20 cellular contexts compared by ENCODE assay signal in the genomic region with DNA sequence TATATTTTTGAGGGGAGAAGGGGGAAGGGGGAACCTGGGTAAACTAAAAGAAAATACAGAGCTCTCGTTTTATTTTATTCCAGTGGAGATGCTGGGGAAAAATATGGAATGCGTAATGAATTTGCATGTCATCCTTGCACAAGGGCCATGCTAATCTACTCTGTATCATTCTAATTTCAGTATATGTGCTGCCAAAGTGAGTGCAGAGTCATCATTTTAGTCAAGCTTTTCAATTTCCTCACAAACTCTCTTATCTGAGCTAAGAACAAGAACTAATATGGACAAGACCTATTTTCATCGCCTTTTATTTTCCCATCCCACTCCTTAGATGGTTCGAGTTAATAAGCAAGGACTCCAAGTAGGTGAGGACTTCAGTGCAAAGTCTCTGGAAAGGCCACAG. TPM values are rescaled to one million over a fixed set of nuclear protein-coding genes. Genes with fewer than 3 reads are reported as not detected.
DNase-seq lines count a peak whose midpoint lies in the region; ATAC-seq, FAIRE-seq and TF ChIP-seq lines count a peak whose summit lies in the region.
"Had no signal": no experiment of that assay in that cellular context is flagged by ENCODE, and none has a peak within 500 bp of the region (broad histone marks: within the 10 kb centered on the region; RNA-seq: fewer than 3 reads in every experiment).

No MANE protein-coding gene starts in this region.

- H3K9me3 ChIP-seq in K562 (replicated peaks; ENCODE audit: control insufficient read depth, insufficient read depth, low read depth, low read length) (no peaks in the 10 kb centered on the region), left lung (no peaks in the 10 kb centered on the region), thyroid gland (no peaks in the 10 kb centered on the region)
- H3K9me3 ChIP-seq: HAP-1 had no signal

- peak overlapping the region; percentile 71; the same call in 1 of the 2 replicates for H2AFZ ChIP-seq in K562 (ENCODE audit: low read depth, low read length)

- H3K27me3 ChIP-seq in K562 (ENCODE audit: control insufficient read depth in 2 of 2, insufficient read depth in 2 of 2, low read length in 2 of 2) (peaks cover 19 to 43% of the 10 kb centered on the region in 2 experiments; a peak in 4 of 5 replicates), left lung (no peaks in the 10 kb centered on the region), thyroid gland (no peaks in the 10 kb centered on the region)

- DNase-seq in CD14-positive monocyte (ENCODE audit: low spot score) (no peak), K562 (ENCODE audit: extremely low read depth in 1 of 4, low spot score in 3 of 4) (no peak), left lung (no peak), substantia nigra (lab: John Stamatoyannopoulos, UW) (no peak), thyroid gland (no peak), HPDE6-E6E7 (ENCODE audit: extremely low spot score) (no peak)
- DNase-seq: CD8-positive, alpha-beta T cell; DND-41; GDM1; NCI-H2107; NCI-H345; NCI-H774 had no signal

- TF ChIP-seq RAD21 in K562 (CRISPR knock-in tag; conservative IDR thresholded peaks at IDR 0.05 in 1 of 2, IDR thresholded peaks at IDR 0.05 in 1 of 2) = no peak

- CTCF ChIA-PET in K562 (lab: Yijun Ruan, JAX; ENCODE audit: low intra/inter-chr PET ratio) = no interaction called here

- POLR2A ChIA-PET in K562 (lab: Yijun Ruan, JAX) = interaction anchor here (0.6 to 3.4 kb wide), 6 partner anchors 9 to 27 kb away, joined by 3 to 18 read pairs (median 4); no protein-coding TSS in a partner anchor

- H3K27ac Mint-ChIP-seq in CD14-positive monocyte = peak overlapping the region; percentile 88 to 96 (median 94)
- H3K27ac Mint-ChIP-seq: CD8-positive, alpha-beta T cell had no signal

- H3K9me1 ChIP-seq in K562 (ENCODE audit: control insufficient read depth, insufficient read depth, low read length) = no peaks in the 10 kb centered on the region

- in situ Hi-C loops in K562 (cut with MboI) = loop anchor here (25.0 kb wide), 1 partner anchor 847 kb away; no protein-coding TSS in a partner anchor

- H3K79me2 ChIP-seq in K562 (ENCODE audit: control insufficient read depth, insufficient read depth, low read length) = no peaks in the 10 kb centered on the region

- H3K4me1 ChIP-seq in K562 (replicated peaks in 1 of 2; ENCODE audit: control insufficient read depth in 2 of 2, insufficient read depth in 2 of 2, low read length in 2 of 2) (no peaks in the 10 kb centered on the region; a peak in 1 of 5 replicates), left lung (peaks cover 0 to 60% of the 10 kb centered on the region in 2 donors), thyroid gland (no peaks in the 10 kb centered on the region)
- H3K4me1 ChIP-seq: HAP-1 had no signal

- H3K27ac ChIP-seq in K562 (ENCODE audit: extremely low read depth, low read depth, low read length) (no peak overlapping the region), left lung (peak overlapping the region; percentile 41 to 94), substantia nigra (ENCODE audit: low read depth, low read length, poor library complexity, severe bottlenecking) (peak overlapping the region; percentile 92), thyroid gland (no peak overlapping the region)

- H3K4me3 Mint-ChIP-seq in CD14-positive monocyte = peak overlapping the region in 1 of 2 donors; percentile 22
- H3K4me3 Mint-ChIP-seq: B cell; CD8-positive, alpha-beta T cell had no signal

- TF ChIP-seq CTCF in CD14-positive monocyte (IDR thresholded peaks at IDR 0.05) = no peak
- TF ChIP-seq CTCF in K562 (IDR thresholded peaks at IDR 0.05 in 2 of 3, conservative IDR thresholded peaks at IDR 0.05 in 1 of 3; ENCODE audit: insufficient read depth in 2 of 3, low read depth in 1 of 3, low read length in 3 of 3) = no peak
- TF ChIP-seq CTCF in left lung (IDR thresholded peaks at IDR 0.05) = no peak
- TF ChIP-seq CTCF in thyroid gland (IDR thresholded peaks at IDR 0.05) = no peak

- no TSS peak for BruUV-seq in K562 (replicated peaks; lab: Mats Ljungman, UMichigan)

- no peaks in the 10 kb centered on the region for H4K20me1 ChIP-seq in K562 (replicated peaks; ENCODE audit: control insufficient read depth, insufficient read depth, low read length)

- WGBS in K562 (ENCODE audit: insufficient coverage, low coverage, missing lambda C conversion rate) = 23% methylated on average over 4 of the region's 4 CpGs
- 90 to 91% methylated on average over 4 of the region's 4 CpGs for WGBS in thyroid gland, 2 donors

- H3K36me3 ChIP-seq in K562 (ENCODE audit: control insufficient read depth, insufficient read depth, low read length) (no peaks in the 10 kb centered on the region), left lung (no peaks in the 10 kb centered on the region), thyroid gland (no peaks in the 10 kb centered on the region)
- H3K36me3 ChIP-seq: HAP-1 had no signal

- TF ChIP-seq EP300 in K562 (IDR thresholded peaks at IDR 0.05; ENCODE audit: low read length) = no peak

- H3K36me3 Mint-ChIP-seq in CD14-positive monocyte = no peaks in the 10 kb centered on the region
- H3K36me3 Mint-ChIP-seq: CD8-positive, alpha-beta T cell had no signal

- intact Hi-C loops in CD14-positive monocyte (cut with micrococcal nuclease) = no loop called here
- intact Hi-C loops in K562 (cut with micrococcal nuclease) = no loop called here
- intact Hi-C loops in left lung (cut with DNase I) = no loop called here
- intact Hi-C loops in thyroid gland (cut with DNase I) = no loop called here

- no peaks in the 10 kb centered on the region for H3K27me3 Mint-ChIP-seq in CD14-positive monocyte (ENCODE audit: low read depth in 3 of 3)
- H3K27me3 Mint-ChIP-seq: B cell had no signal

- FAIRE-seq in K562 (lab: Jason Lieb, UNC) = no peak
- FAIRE-seq: D721Med, GM12892, GM19239, HTR-8/SVneo had no signal

- H3K4me1 Mint-ChIP-seq in CD14-positive monocyte = peaks cover 47% of the 10 kb centered on the region

- no peaks in the 10 kb centered on the region for H3K9me3 Mint-ChIP-seq in CD14-positive monocyte
- H3K9me3 Mint-ChIP-seq: CD8-positive, alpha-beta T cell had no signal

- TF ChIP-seq POLR2A in K562 (conservative IDR thresholded peaks at IDR 0.05) (no peak), thyroid gland (IDR thresholded peaks at IDR 0.05) (no peak)

- no peak for ATAC-seq in K562
- no peak for ATAC-seq in left lung
- no peak for ATAC-seq in HG02884 (IDR thresholded peaks at IDR 0.05; ENCODE audit: unreplicated experiment)
- ATAC-seq: CD8-positive, alpha-beta T cell; Panc1 had no signal

- no peak overlapping the region for H3K9ac ChIP-seq in K562 (ENCODE audit: insufficient read depth in 1 of 2, low read depth in 2 of 2, low read length in 2 of 2)

- no peak overlapping the region for H3K4me2 ChIP-seq in K562 (ENCODE audit: insufficient read depth, low read length)

- no peak overlapping the region for H3K4me3 ChIP-seq in K562
- no peak overlapping the region for H3K4me3 ChIP-seq in left lung
- H3K4me3 ChIP-seq in thyroid gland (replicated peaks in 1 of 3) = no peak overlapping the region
- H3K4me3 ChIP-seq: HAP-1 had no signal

RNA-seq across cellular contexts. Expression of a gene that starts 13.2 kb away (rescaled TPM):
- polyA plus RNA-seq in CD14-positive monocyte (1 to 10 TPM; 1.1 to 2.7 TPM), K562 (2011; rRNA removed) (0.13 and 0.19 TPM in 2 replicates), K562 (2014; fragmentation: Illumina TruSeq; extraction: Trizol) (0.12 TPM in 2 replicates), K562 (2014; fragmentation: Nextera tagmentation; extraction: Ambion mirVana) (under 1 TPM; 0.20 to 0.35 TPM), K562 (2014; rRNA removed) (0.09 TPM in 1 of 2 replicates, not detected in the other)
- total RNA-seq in K562 (2011; cell fraction: chromatin; rRNA removed; ENCODE audit: low replicate concordance) = not detected in 2 replicates
- total RNA-seq in K562 (2011; cell fraction: nucleolus; rRNA removed) = not detected in 2 replicates
- not detected in 2 replicates for total RNA-seq in K562 (2011; cell fraction: nucleoplasm; rRNA removed)
- total RNA-seq in K562 (2014; rRNA removed) (0.08 TPM in 1 of 2 replicates, not detected in the other), K562 (2014; rRNA removed; fragmentation: Illumina TruSeq; extraction: Trizol) (0.26 TPM in 1 of 2 replicates, not detected in the other), K562 (2015; rRNA removed; fragmentation: Illumina TruSeq; extraction: Trizol) (0.19 and 0.33 TPM in 2 replicates), K562 (2021) (not detected in 2 replicates), left lung (10 to 100 TPM; 10.8 to 11.0 TPM), thyroid gland (1 to 10 TPM; 2.3 to 7.7 (median 3.4) TPM)
- 0.04 and 0.09 TPM in 2 replicates for polyA plus RNA-seq in K562 (2011; cell fraction: cytosol; rRNA removed)
- 0.18 TPM in 1 of 2 replicates, not detected in the other for polyA plus RNA-seq in K562 (2011; cell fraction: nucleus; rRNA removed)
- polyA plus RNA-seq in K562 (2012) = 0.43 and 0.48 TPM in 2 replicates
- polyA minus RNA-seq in K562 (2011; rRNA and poly(A)+ RNA removed) = 0.35 TPM in 1 of 2 replicates, not detected in the other
- polyA minus RNA-seq in K562 (2011; cell fraction: cytosol; rRNA and poly(A)+ RNA removed) = not detected in 2 replicates
- polyA minus RNA-seq in K562 (2011; cell fraction: nucleus; rRNA and poly(A)+ RNA removed) = not detected in 2 replicates
- total RNA-seq: CD8-positive, alpha-beta T cell had no signal

RNA-seq across cellular contexts. Expression of a gene that starts 13.2 kb away (rescaled TPM):
- polyA plus RNA-seq in CD14-positive monocyte (1 to 10 TPM; 2.1 to 3.1 TPM), K562 (2011; rRNA removed) (not detected in 2 replicates), K562 (2014; fragmentation: Illumina TruSeq; extraction: Trizol) (not detected in 2 replicates), K562 (2014; fragmentation: Nextera tagmentation; extraction: Ambion mirVana) (under 1 TPM in 1 of 2 experiments, not detected in 1; 0.11 TPM), K562 (2014; rRNA removed) (not detected in 2 replicates)
- not detected in 2 replicates for total RNA-seq in K562 (2011; cell fraction: chromatin; rRNA removed; ENCODE audit: low replicate concordance)
- not detected in 2 replicates for total RNA-seq in K562 (2011; cell fraction: nucleolus; rRNA removed)
- not detected in 2 replicates for total RNA-seq in K562 (2011; cell fraction: nucleoplasm; rRNA removed)
- total RNA-seq in K562 (2014; rRNA removed) (not detected in 2 replicates), K562 (2014; rRNA removed; fragmentation: Illumina TruSeq; extraction: Trizol) (not detected in 2 replicates), K562 (2015; rRNA removed; fragmentation: Illumina TruSeq; extraction: Trizol) (0.11 TPM in 1 of 2 replicates, not detected in the other), K562 (2021) (0.13 TPM in 1 of 2 replicates, not detected in the other), left lung (10 to 100 TPM in 1 of 2 donors, 1 to 10 TPM in 1; 9.0 to 27.0 TPM), thyroid gland (1 to 10 TPM in 1 of 4 donors, under 1 TPM in 1, not detected in 2; 0.89 to 8.7 TPM)
- polyA plus RNA-seq in K562 (2011; cell fraction: cytosol; rRNA removed) = not detected in 2 replicates
- not detected in 2 replicates for polyA plus RNA-seq in K562 (2011; cell fraction: nucleus; rRNA removed)
- not detected in 2 replicates for polyA plus RNA-seq in K562 (2012)
- not detected in 2 replicates for polyA minus RNA-seq in K562 (2011; rRNA and poly(A)+ RNA removed)
- not detected in 2 replicates for polyA minus RNA-seq in K562 (2011; cell fraction: cytosol; rRNA and poly(A)+ RNA removed)
- polyA minus RNA-seq in K562 (2011; cell fraction: nucleus; rRNA and poly(A)+ RNA removed) = not detected in 2 replicates
- total RNA-seq: B cell; CD8-positive, alpha-beta T cell had no signal

RNA-seq across cellular contexts. Expression of a gene that starts 16.4 kb away (rescaled TPM):
- polyA plus RNA-seq in CD14-positive monocyte = 100 to 1,000 TPM; 630 to 744 TPM
- total RNA-seq in K562 (2011; cell fraction: chromatin; rRNA removed; ENCODE audit: low replicate concordance) = 2.9 and 9.0 TPM in 2 replicates
- 1.2 and 3.2 TPM in 2 replicates for total RNA-seq in K562 (2011; cell fraction: nucleolus; rRNA removed)
- total RNA-seq in K562 (2011; cell fraction: nucleoplasm; rRNA removed) = 4.1 and 4.7 TPM in 2 replicates
- total RNA-seq in K562 (2014; rRNA removed) = 0.45 and 0.65 TPM in 2 replicates
- 0.99 and 1.1 TPM in 2 replicates for total RNA-seq in K562 (2014; rRNA removed; fragmentation: Illumina TruSeq; extraction: Trizol)
- 0.90 and 1.3 TPM in 2 replicates for total RNA-seq in K562 (2015; rRNA removed; fragmentation: Illumina TruSeq; extraction: Trizol)
- total RNA-seq in K562 (2021) = 0.72 and 1.2 TPM in 2 replicates
- 2.7 and 4.2 TPM in 2 replicates for polyA plus RNA-seq in K562 (2011; rRNA removed)
- polyA plus RNA-seq in K562 (2011; cell fraction: cytosol; rRNA removed) = 0.91 and 2.6 TPM in 2 replicates
- polyA plus RNA-seq in K562 (2011; cell fraction: nucleus; rRNA removed) = 14.7 and 27.0 TPM in 2 replicates
- 0.95 and 2.6 TPM in 2 replicates for polyA plus RNA-seq in K562 (2012)
- 1.7 and 1.9 TPM in 2 replicates for polyA plus RNA-seq in K562 (2014; fragmentation: Illumina TruSeq; extraction: Trizol)
- under 1 TPM; 0.48 to 0.76 TPM for polyA plus RNA-seq in K562 (2014; fragmentation: Nextera tagmentation; extraction: Ambion mirVana)
- polyA plus RNA-seq in K562 (2014; rRNA removed) = 1.3 and 1.8 TPM in 2 replicates
- 1.2 and 3.8 TPM in 2 replicates for polyA minus RNA-seq in K562 (2011; rRNA and poly(A)+ RNA removed)
- polyA minus RNA-seq in K562 (2011; cell fraction: cytosol; rRNA and poly(A)+ RNA removed) = 1.0 TPM in 1 of 2 replicates, not detected in the other
- 2.3 and 4.9 TPM in 2 replicates for polyA minus RNA-seq in K562 (2011; cell fraction: nucleus; rRNA and poly(A)+ RNA removed)
- 10 to 100 TPM; 29.7 to 94.0 TPM for total RNA-seq in left lung
- 10 to 100 TPM in 1 of 4 donors, 1 to 10 TPM in 3; 2.5 to 23.6 (median 6.5) TPM for total RNA-seq in thyroid gland

RNA-seq across cellular contexts. Expression of a gene that starts 41.0 kb away (rescaled TPM):
- polyA plus RNA-seq in CD14-positive monocyte (100 to 1,000 TPM; 557 to 597 TPM), K562 (2011; rRNA removed) (1,020 and 1,271 TPM in 2 replicates), K562 (2014; fragmentation: Illumina TruSeq; extraction: Trizol) (896 and 1,028 TPM in 2 replicates), K562 (2014; fragmentation: Nextera tagmentation; extraction: Ambion mirVana) (1,000 to 10,000 TPM; 2,499 to 2,735 TPM), K562 (2014; rRNA removed) (1,033 and 1,042 TPM in 2 replicates)
- 30.9 and 50.4 TPM in 2 replicates for total RNA-seq in K562 (2011; cell fraction: chromatin; rRNA removed; ENCODE audit: low replicate concordance)
- 36.7 and 51.9 TPM in 2 replicates for total RNA-seq in K562 (2011; cell fraction: nucleolus; rRNA removed)
- 51.1 and 70.5 TPM in 2 replicates for total RNA-seq in K562 (2011; cell fraction: nucleoplasm; rRNA removed)
- total RNA-seq in K562 (2014; rRNA removed) (727 and 890 TPM in 2 replicates), K562 (2014; rRNA removed; fragmentation: Illumina TruSeq; extraction: Trizol) (1,061 and 1,110 TPM in 2 replicates), K562 (2015; rRNA removed; fragmentation: Illumina TruSeq; extraction: Trizol) (1,044 and 1,100 TPM in 2 replicates), K562 (2021) (651 and 736 TPM in 2 replicates), left lung (100 to 1,000 TPM; 180 to 206 TPM), thyroid gland (100 to 1,000 TPM; 128 to 252 (median 193) TPM)
- polyA plus RNA-seq in K562 (2011; cell fraction: cytosol; rRNA removed) = 438 and 690 TPM in 2 replicates
- 132 and 238 TPM in 2 replicates for polyA plus RNA-seq in K562 (2011; cell fraction: nucleus; rRNA removed)
- 643 and 784 TPM in 2 replicates for polyA plus RNA-seq in K562 (2012)
- 658 and 670 TPM in 2 replicates for polyA minus RNA-seq in K562 (2011; rRNA and poly(A)+ RNA removed)
- polyA minus RNA-seq in K562 (2011; cell fraction: cytosol; rRNA and poly(A)+ RNA removed) = 238 and 250 TPM in 2 replicates
- polyA minus RNA-seq in K562 (2011; cell fraction: nucleus; rRNA and poly(A)+ RNA removed) = 15.9 and 51.3 TPM in 2 replicates

RNA-seq across cellular contexts. Expression of a gene that starts 41.2 kb away (rescaled TPM):
- 10 to 100 TPM; 26.4 to 28.1 TPM for polyA plus RNA-seq in CD14-positive monocyte
- 55.5 and 146 TPM in 2 replicates for total RNA-seq in K562 (2011; cell fraction: chromatin; rRNA removed; ENCODE audit: low replicate concordance)
- total RNA-seq in K562 (2011; cell fraction: nucleolus; rRNA removed) = 105 and 113 TPM in 2 replicates
- total RNA-seq in K562 (2011; cell fraction: nucleoplasm; rRNA removed) = 67.2 and 95.3 TPM in 2 replicates
- 68.1 and 89.8 TPM in 2 replicates for total RNA-seq in K562 (2014; rRNA removed)
- total RNA-seq in K562 (2014; rRNA removed; fragmentation: Illumina TruSeq; extraction: Trizol) = 72.4 and 78.5 TPM in 2 replicates
- 74.2 and 75.3 TPM in 2 replicates for total RNA-seq in K562 (2015; rRNA removed; fragmentation: Illumina TruSeq; extraction: Trizol)
- 92.3 and 94.4 TPM in 2 replicates for total RNA-seq in K562 (2021)
- polyA plus RNA-seq in K562 (2011; rRNA removed) = 160 and 174 TPM in 2 replicates
- polyA plus RNA-seq in K562 (2011; cell fraction: cytosol; rRNA removed) = 141 and 162 TPM in 2 replicates
- polyA plus RNA-seq in K562 (2011; cell fraction: nucleus; rRNA removed) = 336 and 420 TPM in 2 replicates
- 49.8 and 86.5 TPM in 2 replicates for polyA plus RNA-seq in K562 (2012)
- polyA plus RNA-seq in K562 (2014; fragmentation: Illumina TruSeq; extraction: Trizol) = 101 and 116 TPM in 2 replicates
- polyA plus RNA-seq in K562 (2014; fragmentation: Nextera tagmentation; extraction: Ambion mirVana) = 10 to 100 TPM; 20.6 to 31.0 TPM
- 68.3 and 76.3 TPM in 2 replicates for polyA plus RNA-seq in K562 (2014; rRNA removed)
- 97.4 and 135 TPM in 2 replicates for polyA minus RNA-seq in K562 (2011; rRNA and poly(A)+ RNA removed)
- polyA minus RNA-seq in K562 (2011; cell fraction: cytosol; rRNA and poly(A)+ RNA removed) = 54.2 and 76.3 TPM in 2 replicates
- polyA minus RNA-seq in K562 (2011; cell fraction: nucleus; rRNA and poly(A)+ RNA removed) = 42.7 and 50.2 TPM in 2 replicates
- total RNA-seq in left lung = 10 to 100 TPM; 18.9 to 35.2 TPM
- total RNA-seq in thyroid gland = 10 to 100 TPM; 19.5 to 36.1 (median 26.3) TPM

Comparison
In these comparisons a context has a peak if more than half of its experiments do, and no peak if none do; other contexts are left out.
1. H3K27ac ChIP-seq: peak in left lung (2 of 2) and substantia nigra (single experiment); none in K562 (single experiment) and thyroid gland (0 of 3).